Comparison of ENCODE assay signal across 12 cellular contexts in the genomic region with DNA sequence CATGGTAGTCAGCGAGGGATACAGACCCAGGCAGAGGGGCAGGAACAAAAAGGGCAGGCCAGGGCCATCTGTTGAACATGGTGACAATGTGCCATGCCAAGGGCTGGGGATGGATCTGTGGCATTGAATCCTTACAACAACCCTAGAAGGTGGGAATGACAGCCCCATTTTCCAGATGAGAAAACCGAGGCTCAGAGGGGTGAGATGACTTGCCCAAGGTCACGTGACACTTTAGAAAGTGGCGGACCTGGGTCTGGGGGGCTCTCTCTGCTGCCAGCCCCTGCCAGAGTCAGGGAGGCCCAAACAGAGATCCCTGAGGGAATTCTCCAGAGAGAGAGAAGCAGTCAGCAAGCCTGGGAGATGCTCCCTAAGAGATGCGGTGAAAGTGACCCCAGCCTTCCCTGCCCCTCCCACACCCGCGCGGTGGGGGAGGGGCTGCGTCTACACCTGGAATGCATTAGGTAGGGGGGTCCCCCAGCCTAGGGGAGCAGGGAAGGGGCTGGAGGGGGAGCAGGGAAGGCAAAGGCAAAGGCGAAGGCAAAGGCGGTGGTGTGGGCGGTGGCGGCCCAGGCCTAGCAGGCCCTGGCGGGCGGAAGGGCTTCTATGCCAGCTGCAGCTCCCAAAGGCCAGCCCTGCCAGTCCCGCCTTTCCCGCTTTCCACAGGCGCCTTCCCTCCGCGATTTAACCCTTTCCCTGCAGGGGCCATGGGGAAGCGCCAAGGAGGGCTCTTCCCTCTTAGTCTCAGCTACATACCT. TPM values are rescaled to one million over a fixed set of nuclear protein-coding genes. Genes with fewer than 3 reads are reported as not detected.
DNase-seq lines count a peak whose midpoint lies in the region; ATAC-seq, FAIRE-seq and TF ChIP-seq lines count a peak whose summit lies in the region.
"Had no signal": no experiment of that assay in that cellular context is flagged by ENCODE, and none has a peak within 500 bp of the region (broad histone marks: within the 10 kb centered on the region; RNA-seq: fewer than 3 reads in every experiment).

No MANE protein-coding gene starts in this region.

- peak overlapping the region; percentile 89 for H3K27ac Mint-ChIP-seq in HFFc6
- H3K27ac Mint-ChIP-seq: CD8-positive, alpha-beta memory T cell had no signal

- no peaks in the 10 kb centered on the region for H3K9me3 Mint-ChIP-seq in HFFc6
- H3K9me3 Mint-ChIP-seq: CD8-positive, alpha-beta memory T cell had no signal

- H3K36me3 ChIP-seq in colonic mucosa (no peaks in the 10 kb centered on the region), kidney (ENCODE audit: control insufficient read depth in 1 of 2, insufficient read depth in 2 of 2, low read length in 2 of 2) (no peaks in the 10 kb centered on the region)

- no peaks in the 10 kb centered on the region for H3K27me3 Mint-ChIP-seq in HFFc6 (ENCODE audit: insufficient read depth)

- H3K9ac ChIP-seq in colonic mucosa (ENCODE audit: low read depth in 2 of 2, low read length in 2 of 2) (peak overlapping the region in 1 of 2 donors; percentile 19), kidney (ENCODE audit: low read length in 2 of 2) (no peak overlapping the region)

- no peak for ATAC-seq in HG03175 (IDR thresholded peaks at IDR 0.05; ENCODE audit: unreplicated experiment)

- H3K36me3 Mint-ChIP-seq in HFFc6 (ENCODE audit: low read depth), result no peaks in the 10 kb centered on the region
- H3K36me3 Mint-ChIP-seq: CD8-positive, alpha-beta memory T cell had no signal

- H3K9me3 ChIP-seq in colonic mucosa (no peaks in the 10 kb centered on the region), kidney (ENCODE audit: control insufficient read depth in 1 of 2, low read length in 2 of 2) (no peaks in the 10 kb centered on the region)

- H3K4me1 ChIP-seq in colonic mucosa, result no peaks in the 10 kb centered on the region
- H3K4me1 ChIP-seq in kidney (ENCODE audit: control insufficient read depth in 1 of 2, insufficient read depth in 1 of 2, low read depth in 1 of 2, low read length in 2 of 2), result peaks cover 11 to 13% of the 10 kb centered on the region in 2 donors

- TF ChIP-seq CTCF in HFFc6 (IDR thresholded peaks at IDR 0.05) (no peak), colonic mucosa (IDR thresholded peaks at IDR 0.05) (no peak), kidney (IDR thresholded peaks at IDR 0.05; ENCODE audit: borderline replicate concordance, extremely low read depth, insufficient read depth) (no peak)

- peaks cover 48% of the 10 kb centered on the region for H3K4me1 Mint-ChIP-seq in HFFc6 (ENCODE audit: low read depth)
- H3K4me1 Mint-ChIP-seq: CD8-positive, alpha-beta memory T cell had no signal

- H3K27ac ChIP-seq in colonic mucosa (peak overlapping the region; percentile 15), kidney (ENCODE audit: low read depth in 2 of 2, low read length in 2 of 2) (peak overlapping the region in 1 of 2 donors; percentile 75), skin epidermis (peak overlapping the region in 19 of 21 experiments; percentile 29 to 70 (median 52))

- DNase-seq in HFFc6 (no peak), colonic mucosa (peak; percentile 30), kidney (peak; percentile 53), DMS114 treated with DMSO at 0.1 percent for 48 hours (lab: John Stamatoyannopoulos, UW; ENCODE audit: unreplicated experiment) (no peak), cortex of kidney (lab: John Stamatoyannopoulos, UW) (no peak)
- DNase-seq in activated CD8-positive, alpha-beta memory T cell treated with anti-CD3 and anti-CD28 coated beads for 24 hours, result no peak
- DNase-seq: CD8-positive, alpha-beta memory T cell; GOT3; NCI-H1436 treated with DMSO at 0.1 percent for 48 hours had no signal

- no peak for FAIRE-seq in kidney (lab: Jason Lieb, UNC)
- FAIRE-seq: GM18507 had no signal

- peak overlapping the region; percentile 2 for H3K4me3 ChIP-seq in colonic mucosa
- H3K4me3 ChIP-seq in kidney (ENCODE audit: low read length in 2 of 2), result no peak overlapping the region
- H3K4me3 ChIP-seq in skin epidermis, result no peak overlapping the region

- H3K27me3 ChIP-seq in colonic mucosa, result no peaks in the 10 kb centered on the region

- intact Hi-C loops in colonic mucosa (cut with DNase I), result no loop called here
- intact Hi-C loops in kidney (cut with DNase I), result no loop called here

- peak overlapping the region; percentile 64 for H3K4me3 Mint-ChIP-seq in HFFc6
- H3K4me3 Mint-ChIP-seq: CD8-positive, alpha-beta memory T cell had no signal

RNA-seq across cellular contexts. Expression of a gene that starts 13.0 kb away (rescaled TPM):
- 10 to 100 TPM; 16.2 to 19.8 (median 17.9) TPM for total RNA-seq in HFFc6 (2021; fragmentation: NEBNext Ultra II Directional; extraction: Animal tissue kit (Norgen Biotek cat#: 25700))
- total RNA-seq in colonic mucosa, result 1 to 10 TPM; 4.9 to 5.5 TPM
- 4.7 TPM for total RNA-seq in kidney
- polyA plus RNA-seq in kidney (ENCODE audit: insufficient read depth, low read depth, low replicate concordance), result 2.7 TPM

RNA-seq across cellular contexts. Expression of a gene that starts 42.8 kb away (rescaled TPM):
- 10 to 100 TPM; 31.0 to 35.0 (median 33.3) TPM for total RNA-seq in HFFc6 (2021; fragmentation: NEBNext Ultra II Directional; extraction: Animal tissue kit (Norgen Biotek cat#: 25700))
- total RNA-seq in colonic mucosa (10 to 100 TPM; 32.9 to 44.5 TPM), kidney (48.0 TPM)
- 70.2 TPM for polyA plus RNA-seq in kidney (ENCODE audit: insufficient read depth, low read depth, low replicate concordance)

RNA-seq across cellular contexts. Expression of a gene that starts 47.0 kb away (rescaled TPM):
- 10 to 100 TPM; 42.4 to 49.2 (median 44.4) TPM for total RNA-seq in HFFc6 (2021; fragmentation: NEBNext Ultra II Directional; extraction: Animal tissue kit (Norgen Biotek cat#: 25700))
- total RNA-seq in colonic mucosa, result 10 to 100 TPM; 23.5 to 38.3 TPM
- total RNA-seq in kidney, result 45.0 TPM
- 2.5 TPM for polyA plus RNA-seq in kidney (ENCODE audit: insufficient read depth, low read depth, low replicate concordance)

Comparison
In these comparisons a context has a peak if more than half of its experiments do, and no peak if none do; other contexts are left out.
1. DNase-seq: peak in colonic mucosa (single experiment) and kidney (single experiment); none in HFFc6 (single experiment), DMS114 treated with DMSO at 0.1 percent for 48 hours (single experiment), cortex of kidney (single experiment) and activated CD8-positive, alpha-beta memory T cell treated with anti-CD3 and anti-CD28 coated beads for 24 hours (single experiment).